In the genomic region with DNA sequence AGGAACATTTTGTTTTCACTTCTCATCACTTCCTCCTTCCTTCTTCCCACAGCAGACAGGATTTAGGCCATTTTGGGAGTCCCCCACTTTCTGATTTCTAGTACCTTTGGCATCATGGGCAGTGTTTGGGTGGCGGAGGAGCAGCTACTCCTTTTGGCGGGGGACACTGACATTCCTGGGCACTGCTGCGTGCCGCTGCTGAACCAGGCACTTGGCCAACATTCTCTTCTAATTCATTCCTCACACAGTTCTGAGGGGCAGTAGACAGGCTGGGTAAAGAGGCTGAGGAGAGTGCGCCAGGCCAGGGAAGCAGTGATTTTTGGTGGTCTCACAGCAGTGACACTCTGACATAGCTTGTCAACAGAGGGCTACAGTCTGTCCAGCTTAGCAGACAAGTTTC, we compare ENCODE assay signal across 14 cellular contexts.
DNase-seq lines count a peak whose midpoint lies in the region; ATAC-seq and TF ChIP-seq lines count a peak whose summit lies in the region.
"Had no signal": no experiment of that assay in that cellular context is flagged by ENCODE, and none has a peak within 500 bp of the region (broad histone marks: within the 10 kb centered on the region; RNA-seq: fewer than 3 reads in every experiment).

No MANE protein-coding gene starts in this region.

- ATAC-seq in psoas muscle = peak; percentile 55 to 80 (median 66)
- no peak for ATAC-seq in GM18909 (IDR thresholded peaks at IDR 0.05; ENCODE audit: poor library complexity, unreplicated experiment)

- H3K4me1 ChIP-seq in breast epithelium (peaks cover 3 to 6% of the 10 kb centered on the region in 2 donors), psoas muscle (peaks cover 19% of the 10 kb centered on the region)
- H3K4me1 ChIP-seq: colonic mucosa had no signal

- H3K4me3 ChIP-seq in breast epithelium = peak overlapping the region in 1 of 3 donors; percentile 19
- no peak overlapping the region for H3K4me3 ChIP-seq in psoas muscle
- H3K4me3 ChIP-seq: colonic mucosa had no signal

- intact Hi-C loops in breast epithelium (cut with DNase I; ENCODE audit: low total_unique reads) (no loop called here), psoas muscle (cut with DNase I) (no loop called here)

- peak; percentile 61 for DNase-seq in AG20443 (ENCODE audit: low spot score)
- peak in 1 of 2 donors; percentile 80 for DNase-seq in breast epithelium (ENCODE audit: low spot score in 2 of 2)
- DNase-seq in hippocampal formation (lab: John Stamatoyannopoulos, UW) = peak; percentile 3 to 6
- DNase-seq in psoas muscle = no peak
- no peak for DNase-seq in activated naive CD4-positive, alpha-beta T cell treated with anti-CD3 and anti-CD28 coated beads, Interleukin-2, amount 50 U/mL, for 16 hours
- DNase-seq in NCI-H1436 (lab: John Stamatoyannopoulos, UW) = no peak
- DNase-seq in NCI-H1930 (lab: John Stamatoyannopoulos, UW) = no peak
- DNase-seq: activated CD8-positive, alpha-beta memory T cell treated with anti-CD3 and anti-CD28 coated beads for 24 hours; colonic mucosa; DMS53; KG1; NCI-H526 treated with DMSO at 0.1 percent for 48 hours; RPMI8226 had no signal

- H3K36me3 ChIP-seq in breast epithelium = no peaks in the 10 kb centered on the region
- no peaks in the 10 kb centered on the region for H3K36me3 ChIP-seq in psoas muscle (ENCODE audit: insufficient read depth in 1 of 2, low read depth in 1 of 2)
- H3K36me3 ChIP-seq: colonic mucosa had no signal

- H3K27me3 ChIP-seq in breast epithelium (no peaks in the 10 kb centered on the region), psoas muscle (ENCODE audit: insufficient read depth in 3 of 3, low read length in 2 of 3) (no peaks in the 10 kb centered on the region)
- H3K27me3 ChIP-seq: colonic mucosa had no signal

- 17 to 31% (median 17%) methylated on average over 5 of the region's 5 CpGs for WGBS in psoas muscle, 3 donors

- TF ChIP-seq POLR2A in breast epithelium (IDR thresholded peaks at IDR 0.05) = no peak

- H3K27ac ChIP-seq in breast epithelium = peak overlapping the region; percentile 80 to 88
- H3K27ac ChIP-seq in psoas muscle = peak overlapping the region; percentile 75
- H3K27ac ChIP-seq: colonic mucosa had no signal

- TF ChIP-seq CTCF in breast epithelium (IDR thresholded peaks at IDR 0.05) (no peak), psoas muscle (IDR thresholded peaks at IDR 0.05) (no peak)

- H3K9me3 ChIP-seq in breast epithelium (no peaks in the 10 kb centered on the region), psoas muscle (no peaks in the 10 kb centered on the region)
- H3K9me3 ChIP-seq: colonic mucosa had no signal

Comparison
In these comparisons a context has a peak if more than half of its experiments do, and no peak if none do; other contexts are left out.
1. DNase-seq: peak in AG20443 (single experiment) and hippocampal formation (2 of 2); none in psoas muscle (0 of 2), activated naive CD4-positive, alpha-beta T cell treated with anti-CD3 and anti-CD28 coated beads, Interleukin-2, amount 50 U/mL, for 16 hours (single experiment), NCI-H1436 (single experiment) and NCI-H1930 (0 of 2).